In genomic region chr19:1243768-1244692, GRCh38 we compare ENCODE assay signal across 8 cellular contexts. TPM values are rescaled to one million over a fixed set of nuclear protein-coding genes. Genes with fewer than 3 reads are reported as not detected.
DNase-seq lines count a peak whose midpoint lies in the region; ATAC-seq lines count a peak whose summit lies in the region.

No MANE protein-coding gene starts in this region.

- peak overlapping the region; percentile 87 to 95 (median 92) for H3K9ac ChIP-seq in BLaER1 treated with 17β-estradiol and CSF1 and Interleukin-3, amounts not matched to agents 10 nM and 100 nM

- H3K4me1 ChIP-seq in BLaER1 treated with 17β-estradiol and CSF1 and Interleukin-3, amounts not matched to agents 10 nM and 100 nM, result peaks cover 70 to 81% (median 77%) of the 10 kb centered on the region in 10 experiments

- no peaks in the 10 kb centered on the region for H3K36me3 Mint-ChIP-seq in activated T-cell treated with anti-CD3 and anti-CD28 coated beads, Interleukin-2, amount 50 U/mL, for 4 hours (ENCODE audit: insufficient read depth)
- no peaks in the 10 kb centered on the region for H3K36me3 Mint-ChIP-seq in naive thymus-derived CD8-positive, alpha-beta T cell

- H3K27ac Mint-ChIP-seq in naive thymus-derived CD8-positive, alpha-beta T cell, result peak overlapping the region in 9 of 10 donors; percentile 69 to 95 (median 90)

- no peaks in the 10 kb centered on the region for H3K27me3 Mint-ChIP-seq in activated T-cell treated with anti-CD3 and anti-CD28 coated beads, Interleukin-2, amount 50 U/mL, for 4 hours (ENCODE audit: low read depth)
- H3K27me3 Mint-ChIP-seq in naive thymus-derived CD8-positive, alpha-beta T cell, result peaks cover 0 to 2% (median 0%) of the 10 kb centered on the region in 5 donors

- H3K4me1 Mint-ChIP-seq in activated T-cell treated with anti-CD3 and anti-CD28 coated beads, Interleukin-2, amount 50 U/mL, for 4 hours (ENCODE audit: low read depth), result peaks cover 30% of the 10 kb centered on the region
- peaks cover 5 to 42% (median 35%) of the 10 kb centered on the region in 4 donors for H3K4me1 Mint-ChIP-seq in naive thymus-derived CD8-positive, alpha-beta T cell

- no peaks in the 10 kb centered on the region for H3K9me3 Mint-ChIP-seq in activated T-cell treated with anti-CD3 and anti-CD28 coated beads, Interleukin-2, amount 50 U/mL, for 4 hours
- H3K9me3 Mint-ChIP-seq in naive thymus-derived CD8-positive, alpha-beta T cell, result no peaks in the 10 kb centered on the region

- peak; percentile 80 for DNase-seq in HCEC 1CT
- DNase-seq in OCI-M1 (lab: John Stamatoyannopoulos, UW), result peak; percentile 73
- DNase-seq in activated T-cell treated with anti-CD3 and anti-CD28 coated beads, Interleukin-2, amount 50 U/mL, for 4 hours, result peak; percentile 90
- DNase-seq in naive thymus-derived CD8-positive, alpha-beta T cell, result peak; percentile 79 to 94 (median 87)
- peak; percentile 71 to 87 (median 80) for DNase-seq in stimulated activated naive CD4-positive, alpha-beta T cell (lab: John Stamatoyannopoulos, UW)

- POLR2A ChIA-PET in naive thymus-derived CD8-positive, alpha-beta T cell (lab: Charles Lee), result interaction anchor here (0.5 to 10.1 kb wide), 17 partner anchors 11 to 339 kb away, joined by 3 to 594 read pairs (median 4); partner anchors contain the start of genes ARHGAP45, CIRBP and FAM174C

- peak overlapping the region; percentile 94 to 100 (median 100) for H3K4me2 ChIP-seq in BLaER1 treated with 17β-estradiol and CSF1 and Interleukin-3, amounts not matched to agents 10 nM and 100 nM

- H3K4me3 ChIP-seq in BLaER1 treated with 17β-estradiol and CSF1 and Interleukin-3, amounts not matched to agents 10 nM and 100 nM, result peak overlapping the region; percentile 44 to 96 (median 85)

- H3K9me3 ChIP-seq in BLaER1 treated with 17β-estradiol and CSF1 and Interleukin-3, amounts not matched to agents 10 nM and 100 nM (replicated peaks in 1 of 11), result no peaks in the 10 kb centered on the region

- peak; percentile 39 to 41 for ATAC-seq in activated T-cell treated with anti-CD3 and anti-CD28 coated beads, Interleukin-2, amount 50 U/mL, for 4 hours
- ATAC-seq in esophagus mucosa (peak; percentile 47), GM21529 (IDR thresholded peaks at IDR 0.05; ENCODE audit: unreplicated experiment) (no peak)
- ATAC-seq in naive thymus-derived CD8-positive, alpha-beta T cell, result peak; percentile 51 to 56

- H3K27me3 ChIP-seq in BLaER1 treated with 17β-estradiol and CSF1 and Interleukin-3, amounts not matched to agents 10 nM and 100 nM, result peaks cover 0 to 11% (median 10%) of the 10 kb centered on the region in 11 experiments; a peak in 18 of 22 replicates

- H3K4me3 Mint-ChIP-seq in activated T-cell treated with anti-CD3 and anti-CD28 coated beads, Interleukin-2, amount 50 U/mL, for 4 hours, result peak overlapping the region; percentile 87
- peak overlapping the region in 9 of 10 donors; percentile 36 to 83 (median 73) for H3K4me3 Mint-ChIP-seq in naive thymus-derived CD8-positive, alpha-beta T cell

- peaks cover 0 to 17% (median 6%) of the 10 kb centered on the region in 11 experiments; a peak in 8 of 22 replicates for H3K36me3 ChIP-seq in BLaER1 treated with 17β-estradiol and CSF1 and Interleukin-3, amounts not matched to agents 10 nM and 100 nM

- H3K27ac ChIP-seq in BLaER1 treated with 17β-estradiol and CSF1 and Interleukin-3, amounts not matched to agents 10 nM and 100 nM, result peak overlapping the region; percentile 40 to 72 (median 58); a peak in 17 of 22 replicates

- peaks cover 14 to 54% (median 42%) of the 10 kb centered on the region in 11 experiments; a peak in 20 of 22 replicates for H4K20me1 ChIP-seq in BLaER1 treated with 17β-estradiol and CSF1 and Interleukin-3, amounts not matched to agents 10 nM and 100 nM

RNA-seq across cellular contexts. Expression of gene ATP5F1D, which starts 2.5 kb away (rescaled TPM):
- 100 to 1,000 TPM; 259 to 434 (median 312) TPM for total RNA-seq in activated T-cell treated with anti-CD3 and anti-CD28 coated beads, Interleukin-2, amount 50 U/mL, for 4 hours
- 251 TPM for total RNA-seq in esophagus mucosa
- 10 to 100 TPM; 83.9 to 89.0 TPM for total RNA-seq in naive thymus-derived CD8-positive, alpha-beta T cell
- 100 to 1,000 TPM; 214 to 264 (median 262) TPM for polyA plus RNA-seq in naive thymus-derived CD8-positive, alpha-beta T cell

RNA-seq across cellular contexts. Expression of gene MIDN, which starts 4.4 kb away (rescaled TPM):
- total RNA-seq in activated T-cell treated with anti-CD3 and anti-CD28 coated beads, Interleukin-2, amount 50 U/mL, for 4 hours, result 10 to 100 TPM; 63.2 to 70.0 (median 68.7) TPM
- total RNA-seq in esophagus mucosa, result 99.3 TPM
- total RNA-seq in naive thymus-derived CD8-positive, alpha-beta T cell, result 10 to 100 TPM; 31.2 to 35.4 TPM
- polyA plus RNA-seq in naive thymus-derived CD8-positive, alpha-beta T cell, result 1 to 10 TPM; 1.1 to 8.2 (median 6.6) TPM

RNA-seq across cellular contexts. Expression of gene CBARP, which starts 6.2 kb away (rescaled TPM):
- total RNA-seq in activated T-cell treated with anti-CD3 and anti-CD28 coated beads, Interleukin-2, amount 50 U/mL, for 4 hours, result 1 to 10 TPM in 2 of 3 donors, under 1 TPM in 1; 0.63 to 1.4 (median 1.1) TPM
- total RNA-seq in esophagus mucosa, result 2.0 TPM
- not detected for total RNA-seq in naive thymus-derived CD8-positive, alpha-beta T cell
- polyA plus RNA-seq in naive thymus-derived CD8-positive, alpha-beta T cell, result not detected

RNA-seq across cellular contexts. Expression of gene CIRBP, which starts 25.1 kb away (rescaled TPM):
- 100 to 1,000 TPM; 269 to 294 (median 285) TPM for total RNA-seq in activated T-cell treated with anti-CD3 and anti-CD28 coated beads, Interleukin-2, amount 50 U/mL, for 4 hours
- total RNA-seq in esophagus mucosa, result 172 TPM
- total RNA-seq in naive thymus-derived CD8-positive, alpha-beta T cell, result 100 to 1,000 TPM; 565 to 579 TPM
- polyA plus RNA-seq in naive thymus-derived CD8-positive, alpha-beta T cell, result 100 to 1,000 TPM; 204 to 273 (median 262) TPM

RNA-seq across cellular contexts. Expression of gene FAM174C, which starts 31.3 kb away (rescaled TPM):
- total RNA-seq in activated T-cell treated with anti-CD3 and anti-CD28 coated beads, Interleukin-2, amount 50 U/mL, for 4 hours, result 100 to 1,000 TPM; 189 to 199 (median 194) TPM
- total RNA-seq in esophagus mucosa, result 41.2 TPM
- total RNA-seq in naive thymus-derived CD8-positive, alpha-beta T cell, result 10 to 100 TPM; 46.3 to 47.5 TPM
- polyA plus RNA-seq in naive thymus-derived CD8-positive, alpha-beta T cell, result 100 to 1,000 TPM in 1 of 3 donors, 10 to 100 TPM in 2; 66.7 to 104 (median 95.5) TPM
